12 cellular contexts compared by ENCODE assay signal in the genomic region with DNA sequence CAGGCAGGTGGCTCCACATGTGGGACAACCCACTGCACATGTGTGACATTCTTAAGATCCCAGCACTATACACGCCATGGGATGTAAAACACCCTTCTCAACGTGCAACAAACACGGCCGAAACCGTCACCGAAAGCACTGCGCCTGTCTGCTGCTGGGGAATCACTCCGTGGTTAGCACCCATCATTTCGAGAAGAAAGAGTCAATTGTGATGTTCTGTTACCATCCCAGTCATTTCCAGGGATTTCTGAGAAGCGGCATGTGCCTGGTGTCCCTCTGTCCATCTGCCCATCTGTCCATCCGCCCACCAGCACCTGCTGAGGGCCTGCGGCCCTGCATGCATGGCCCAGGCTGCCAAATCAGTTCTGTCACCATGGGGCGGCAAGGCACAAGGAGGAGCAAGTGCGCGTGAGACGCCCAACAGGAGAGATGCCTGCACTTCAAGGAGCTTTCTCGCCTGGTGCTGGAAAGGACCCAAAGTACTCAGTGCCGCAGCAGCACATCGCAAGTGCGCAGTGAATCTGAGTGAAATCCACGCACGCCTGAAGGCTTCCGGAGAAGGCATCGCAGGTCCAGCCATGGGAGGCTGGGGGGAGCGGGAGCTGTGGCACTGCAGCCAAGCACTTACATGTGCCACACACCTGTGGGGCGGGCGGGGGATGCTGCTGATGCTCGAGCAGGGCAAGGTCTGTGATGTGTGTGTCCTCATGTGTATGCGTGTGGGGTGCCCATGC. TPM values are rescaled to one million over a fixed set of nuclear protein-coding genes. Genes with fewer than 3 reads are reported as not detected.
DNase-seq lines count a peak whose midpoint lies in the region; ATAC-seq and TF ChIP-seq lines count a peak whose summit lies in the region.
"Had no signal": no experiment of that assay in that cellular context is flagged by ENCODE, and none has a peak within 500 bp of the region (broad histone marks: within the 10 kb centered on the region; RNA-seq: fewer than 3 reads in every experiment).

No MANE protein-coding gene starts in this region.

- no peaks in the 10 kb centered on the region for H3K79me2 ChIP-seq in Karpas-422 (ENCODE audit: low read length)

- H3K4me3 ChIP-seq in left ventricle myocardium inferior (no peak overlapping the region), right cardiac atrium (ENCODE audit: low read length) (no peak overlapping the region), tibial nerve (no peak overlapping the region), Karpas-422 (ENCODE audit: low read length) (no peak overlapping the region)
- H3K4me3 ChIP-seq: ascending aorta had no signal

- intact Hi-C loops in Right ventricle myocardium superior (cut with DNase I) (no loop called here), left ventricle myocardium inferior (cut with micrococcal nuclease) (no loop called here), right cardiac atrium (cut with DNase I) (no loop called here)

- DNase-seq in Right ventricle myocardium superior (peak; percentile 42), left ventricle myocardium inferior (no peak), right cardiac atrium (peak; percentile 14 to 63 (median 47)), tibial nerve (ENCODE audit: low spot score in 2 of 2) (no peak), Karpas-422 (no peak), SK-N-DZ (ENCODE audit: low spot score) (no peak)
- DNase-seq: NCI-H69; stimulated activated naive CD8-positive, alpha-beta T cell treated with anti-CD3 and anti-CD28 coated beads, Interleukin-15, Interleukin-2, amounts not matched to agents 100 U/mL and 50 U/mL, for 24 hours had no signal

- no peak for TF ChIP-seq POLR2A in tibial nerve (IDR thresholded peaks at IDR 0.05)

- H3K9me3 ChIP-seq in left ventricle myocardium inferior (replicated peaks): no peaks in the 10 kb centered on the region
- H3K9me3 ChIP-seq in right cardiac atrium (ENCODE audit: control insufficient read depth, low read length): no peaks in the 10 kb centered on the region
- no peaks in the 10 kb centered on the region for H3K9me3 ChIP-seq in tibial nerve
- no peaks in the 10 kb centered on the region for H3K9me3 ChIP-seq in Karpas-422 (ENCODE audit: low read length)
- H3K9me3 ChIP-seq: ascending aorta had no signal

- H3K36me3 ChIP-seq in left ventricle myocardium inferior (no peaks in the 10 kb centered on the region), tibial nerve (no peaks in the 10 kb centered on the region), Karpas-422 (ENCODE audit: insufficient read depth, low read length) (no peaks in the 10 kb centered on the region)
- H3K36me3 ChIP-seq: ascending aorta had no signal

- no peak for TF ChIP-seq EP300 in tibial nerve (IDR thresholded peaks at IDR 0.05)

- H3K9me2 ChIP-seq in Karpas-422 (replicated peaks; ENCODE audit: insufficient read depth, low read length): no peaks in the 10 kb centered on the region

- peaks cover 29% of the 10 kb centered on the region; the same call in 1 of the 2 replicates for H4K20me1 ChIP-seq in Karpas-422 (ENCODE audit: insufficient read depth, low read depth, low read length)

- H3K4me1 ChIP-seq in left ventricle myocardium inferior (peaks cover 38% of the 10 kb centered on the region), right cardiac atrium (ENCODE audit: control insufficient read depth, insufficient read depth, low read length) (peaks cover 16% of the 10 kb centered on the region), tibial nerve (peaks cover 0 to 67% (median 37%) of the 10 kb centered on the region in 4 donors), Karpas-422 (ENCODE audit: low read length) (peaks cover 42% of the 10 kb centered on the region)

- H3K9ac ChIP-seq in Karpas-422 (ENCODE audit: low read length): no peak overlapping the region

- TF ChIP-seq CTCF in left ventricle myocardium inferior (IDR thresholded peaks at IDR 0.05; ENCODE audit: borderline replicate concordance) (no peak), tibial nerve (IDR thresholded peaks at IDR 0.05) (no peak)

- H3K27ac ChIP-seq in left ventricle myocardium inferior (replicated peaks): no peak overlapping the region
- H3K27ac ChIP-seq in right cardiac atrium (ENCODE audit: low read length): no peak overlapping the region
- no peak overlapping the region for H3K27ac ChIP-seq in tibial nerve
- no peak overlapping the region for H3K27ac ChIP-seq in Karpas-422 (ENCODE audit: low read length)
- H3K27ac ChIP-seq: ascending aorta had no signal

- H3K4me2 ChIP-seq in Karpas-422 (ENCODE audit: low read depth, low read length, poor library complexity, severe bottlenecking): no peak overlapping the region

- H2AFZ ChIP-seq in Karpas-422 (ENCODE audit: low read length): no peak overlapping the region

- 92% methylated on average over 29 of the region's 29 CpGs for WGBS in right cardiac atrium
- WGBS in tibial nerve, 2 donors: 89 to 92% methylated on average over 29 of the region's 29 CpGs

- ATAC-seq in Right ventricle myocardium superior (ENCODE audit: poor library complexity) (no peak), HG02938 (IDR thresholded peaks at IDR 0.05; ENCODE audit: unreplicated experiment) (peak; percentile 37), right cardiac atrium (no peak), HG02763 (IDR thresholded peaks at IDR 0.05; ENCODE audit: unreplicated experiment) (no peak)
- ATAC-seq: SK-N-SH treated with all-trans-retinoic acid at 6 μM for 48 hours; stimulated activated naive CD8-positive, alpha-beta T cell treated with anti-CD3 and anti-CD28 coated beads, Interleukin-15, Interleukin-2, amounts not matched to agents 100 U/mL and 50 U/mL, for 24 hours had no signal

- H3K27me3 ChIP-seq in left ventricle myocardium inferior (ENCODE audit: low read depth): no peaks in the 10 kb centered on the region
- H3K27me3 ChIP-seq in right cardiac atrium (ENCODE audit: control insufficient read depth, insufficient read depth): no peaks in the 10 kb centered on the region
- no peaks in the 10 kb centered on the region for H3K27me3 ChIP-seq in tibial nerve
- H3K27me3 ChIP-seq in Karpas-422 (ENCODE audit: low read length): no peaks in the 10 kb centered on the region; the same call in 1 of the 2 replicates
- H3K27me3 ChIP-seq: ascending aorta had no signal

RNA-seq across cellular contexts. Expression of gene VAV2, which starts 38.0 kb away (rescaled TPM):
- 4.9 TPM for total RNA-seq in Right ventricle myocardium superior
- total RNA-seq in left ventricle myocardium inferior: 4.1 TPM
- 10 to 100 TPM in 1 of 4 donors, 1 to 10 TPM in 3; 6.3 to 11.4 (median 8.2) TPM for total RNA-seq in right cardiac atrium
- polyA plus RNA-seq in right cardiac atrium: 4.7 TPM
- 10 to 100 TPM; 10.3 to 20.1 (median 13.1) TPM for total RNA-seq in tibial nerve
- 3.5 and 9.6 TPM in 2 replicates for total RNA-seq in Karpas-422 (2014; rRNA removed; shearing (Covaris generic); ENCODE audit: low replicate concordance)
- polyA plus RNA-seq in SK-N-DZ (2014; cell fraction: cytosol; rRNA removed): 17.8 and 20.2 TPM in 2 replicates
- 36.3 and 41.4 TPM in 2 replicates for polyA plus RNA-seq in SK-N-DZ (2014; cell fraction: nucleus; rRNA removed)

Comparison
In these comparisons a context has a peak if more than half of its experiments do, and no peak if none do; other contexts are left out.
1. DNase-seq: peak in Right ventricle myocardium superior (single experiment) and right cardiac atrium (3 of 3); none in left ventricle myocardium inferior (single experiment), tibial nerve (0 of 2), Karpas-422 (single experiment) and SK-N-DZ (single experiment).